19 cellular contexts compared by ENCODE assay signal in the genomic region with DNA sequence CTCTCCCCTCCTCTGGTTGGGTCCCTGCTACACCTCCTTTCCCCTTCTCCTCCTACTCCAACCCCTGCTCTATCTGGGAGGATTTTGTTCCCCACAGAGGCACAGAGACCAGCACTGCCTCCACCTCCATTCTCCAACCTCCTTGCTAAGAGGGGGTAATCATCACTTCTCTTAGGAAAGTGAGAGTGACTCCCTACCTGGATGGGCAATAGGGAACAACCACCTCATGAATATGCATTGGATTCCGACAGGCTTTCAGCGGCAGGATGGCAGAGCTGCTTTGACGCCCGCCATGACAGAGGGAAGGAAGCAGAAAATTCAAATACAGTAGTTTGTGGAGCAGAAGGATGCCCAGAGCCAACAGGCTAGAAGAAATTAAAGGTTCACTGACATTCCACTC.
"Had no signal": no experiment of that assay in that cellular context is flagged by ENCODE, and none has a peak within 500 bp of the region (broad histone marks: within the 10 kb centered on the region; RNA-seq: fewer than 3 reads in every experiment).

No MANE protein-coding gene starts in this region.

- H3K36me3 ChIP-seq: esophagus squamous epithelium, gastrocnemius medialis, heart right ventricle, left lung, lower lobe of right lung had no signal

- ATAC-seq: gastrocnemius medialis, heart right ventricle, left cardiac atrium, left lung, left ventricle myocardium superior, lower lobe of right lung had no signal

- H3K4me3 ChIP-seq: coronary artery, dorsolateral prefrontal cortex, esophagus squamous epithelium, gastrocnemius medialis, heart right ventricle, left lung, lower lobe of right lung had no signal

- H3K27ac ChIP-seq: coronary artery, dorsolateral prefrontal cortex, esophagus squamous epithelium, gastrocnemius medialis, heart right ventricle, left lung, lower lobe of right lung had no signal

- H3K9me3 ChIP-seq: esophagus squamous epithelium, gastrocnemius medialis, heart right ventricle, left lung, lower lobe of right lung had no signal

- H3K27me3 ChIP-seq: dorsolateral prefrontal cortex, esophagus squamous epithelium, gastrocnemius medialis, heart right ventricle, left lung had no signal

- H3K4me1 ChIP-seq: esophagus squamous epithelium, gastrocnemius medialis, heart right ventricle, left lung, lower lobe of right lung had no signal

- DNase-seq: dermis blood vessel endothelial cell; dorsolateral prefrontal cortex; effector CD4-positive, alpha-beta T cell; effector memory CD4-positive, alpha-beta T cell; esophagus squamous epithelium; foreskin fibroblast; foreskin melanocyte; gastrocnemius medialis; glutamatergic neuron; head of caudate nucleus; heart right ventricle; hippocampal formation; left cardiac atrium; left lung; left ventricle myocardium superior; lower lobe of right lung; mesenchymal stem cell; midbrain had no signal
